ENCODE assay signal across 32 cellular contexts in the genomic region with DNA sequence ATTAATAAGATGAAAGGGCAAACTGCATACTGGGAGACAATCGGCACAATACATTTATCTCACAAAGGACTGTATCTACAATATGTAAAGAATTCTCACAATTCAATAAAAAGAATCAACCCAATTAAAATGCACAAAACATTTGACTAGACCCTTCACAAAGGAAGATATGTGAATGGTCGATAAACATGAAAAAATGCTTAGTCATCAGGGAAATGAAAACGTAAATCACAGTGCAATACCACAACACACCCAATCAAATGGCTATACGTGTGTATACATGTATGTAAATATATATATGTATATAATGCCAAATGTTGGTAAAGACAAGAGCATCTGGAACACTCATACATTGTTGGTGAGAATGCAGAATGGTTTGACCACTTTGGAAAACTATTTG.
"Had no signal": no experiment of that assay in that cellular context is flagged by ENCODE, and none has a peak within 500 bp of the region (broad histone marks: within the 10 kb centered on the region; RNA-seq: fewer than 3 reads in every experiment).

No MANE protein-coding gene starts in this region.

- H3K4me3 ChIP-seq: adrenal gland, body of pancreas, colonic mucosa, esophagus squamous epithelium, gastroesophageal sphincter, heart right ventricle, hepatocyte had no signal

- H3K4me3 Mint-ChIP-seq: activated CD4-positive, alpha-beta memory T cell treated with anti-CD3 and anti-CD28 coated beads for 36 hours; activated CD4-positive, alpha-beta T cell treated with anti-CD3 and anti-CD28 coated beads for 36 hours; activated CD4-positive, alpha-beta T cell treated with anti-CD3 and anti-CD28 coated beads, Interleukin-2, amount 10 ng/mL, durations not matched to agents 24 days and 14 days; activated CD8-positive, alpha-beta memory T cell treated with anti-CD3 and anti-CD28 coated beads, Interleukin-2, amount 10 ng/mL, durations not matched to agents 7 days and 5 days; activated CD8-positive, alpha-beta T cell treated with anti-CD3 and anti-CD28 coated beads, Interleukin-2, amount 10 ng/mL, durations not matched to agents 7 days and 5 days; activated naive CD4-positive, alpha-beta T cell treated with anti-CD3 and anti-CD28 coated beads for 36 hours; activated naive CD4-positive, alpha-beta T cell treated with anti-CD3 and anti-CD28 coated beads, Interleukin-2, amount 50 U/mL, for 24 hours; activated naive CD8-positive, alpha-beta T cell treated with anti-CD3 and anti-CD28 coated beads for 36 hours; activated naive CD8-positive, alpha-beta T cell treated with anti-CD3 and anti-CD28 coated beads, Interleukin-2, amount 50 U/mL, for 24 hours; activated T-helper 1 cell treated with anti-CD3 and anti-CD28 coated beads, Interleukin-12 subunit alpha, Interleukin-12 subunit beta, Interleukin-2, Interleukin-4 antibody, amounts not matched to agents 30 ng/mL and 10 ng/mL and 1 ng/mL, durations not matched to agents 14 hours and 24 hours and 36 hours had no signal

- H3K27me3 Mint-ChIP-seq: activated CD4-positive, alpha-beta memory T cell treated with anti-CD3 and anti-CD28 coated beads for 36 hours; activated CD4-positive, alpha-beta T cell treated with anti-CD3 and anti-CD28 coated beads for 36 hours; activated naive CD4-positive, alpha-beta T cell treated with anti-CD3 and anti-CD28 coated beads, Interleukin-2, amount 50 U/mL, for 24 hours had no signal

- H3K36me3 Mint-ChIP-seq: activated CD4-positive, alpha-beta memory T cell treated with anti-CD3 and anti-CD28 coated beads for 36 hours; activated naive CD8-positive, alpha-beta T cell treated with anti-CD3 and anti-CD28 coated beads for 36 hours had no signal

- H3K9me3 Mint-ChIP-seq: activated CD4-positive, alpha-beta T cell treated with anti-CD3 and anti-CD28 coated beads, Interleukin-2, amount 10 ng/mL, durations not matched to agents 24 days and 14 days; activated naive CD8-positive, alpha-beta T cell treated with anti-CD3 and anti-CD28 coated beads, Interleukin-2, amount 50 U/mL, for 24 hours; activated T-helper 1 cell treated with anti-CD3 and anti-CD28 coated beads, Interleukin-12 subunit alpha, Interleukin-12 subunit beta, Interleukin-2, Interleukin-4 antibody, amounts not matched to agents 30 ng/mL and 10 ng/mL and 1 ng/mL, durations not matched to agents 14 hours and 24 hours and 36 hours; activated T-helper 2 cell treated with anti-CD3 and anti-CD28 coated beads, Interferon-gamma antibody, Interleukin-2, Interleukin-4, amounts not matched to agents 10 μg/mL and 5 μg/mL and 100 μg/mL, durations not matched to agents 14 hours and 24 hours and 36 hours had no signal

- H3K4me2 ChIP-seq: hepatocyte had no signal

- H3K27ac ChIP-seq: adrenal gland, body of pancreas, colonic mucosa, epithelial cell of prostate, hepatocyte had no signal

- H3K36me3 ChIP-seq: adrenal gland, colonic mucosa, esophagus squamous epithelium, gastroesophageal sphincter, heart right ventricle had no signal

- H3K4me1 ChIP-seq: colonic mucosa had no signal

- H3K27ac Mint-ChIP-seq: activated CD4-positive, alpha-beta memory T cell treated with anti-CD3 and anti-CD28 coated beads for 36 hours; activated CD4-positive, alpha-beta T cell treated with anti-CD3 and anti-CD28 coated beads for 36 hours; activated CD4-positive, alpha-beta T cell treated with anti-CD3 and anti-CD28 coated beads, Interleukin-2, amount 10 ng/mL, durations not matched to agents 24 days and 14 days; activated CD8-positive, alpha-beta memory T cell treated with anti-CD3 and anti-CD28 coated beads, Interleukin-2, amount 10 ng/mL, durations not matched to agents 7 days and 5 days; activated CD8-positive, alpha-beta T cell treated with anti-CD3 and anti-CD28 coated beads, Interleukin-2, amount 10 ng/mL, durations not matched to agents 7 days and 5 days; activated naive CD4-positive, alpha-beta T cell treated with anti-CD3 and anti-CD28 coated beads for 36 hours; activated naive CD4-positive, alpha-beta T cell treated with anti-CD3 and anti-CD28 coated beads, Interleukin-2, amount 50 U/mL, for 24 hours; activated naive CD8-positive, alpha-beta T cell treated with anti-CD3 and anti-CD28 coated beads for 36 hours; activated naive CD8-positive, alpha-beta T cell treated with anti-CD3 and anti-CD28 coated beads, Interleukin-2, amount 50 U/mL, for 24 hours; activated T-helper 1 cell treated with anti-CD3 and anti-CD28 coated beads, Interleukin-12 subunit alpha, Interleukin-12 subunit beta, Interleukin-2, Interleukin-4 antibody, amounts not matched to agents 30 ng/mL and 10 ng/mL and 1 ng/mL, durations not matched to agents 14 hours and 24 hours and 36 hours; activated T-helper 2 cell treated with anti-CD3 and anti-CD28 coated beads, Interferon-gamma antibody, Interleukin-2, Interleukin-4, amounts not matched to agents 10 μg/mL and 5 μg/mL and 100 μg/mL, durations not matched to agents 14 hours and 24 hours and 36 hours had no signal

- H3K27me3 ChIP-seq: adrenal gland, body of pancreas, colonic mucosa, esophagus squamous epithelium, gastroesophageal sphincter, heart right ventricle, hepatocyte had no signal

- ATAC-seq: activated CD4-positive, alpha-beta T cell treated with anti-CD3 and anti-CD28 coated beads for 36 hours; activated CD8-positive, alpha-beta memory T cell treated with anti-CD3 and anti-CD28 coated beads, Interleukin-2, amount 10 ng/mL, durations not matched to agents 7 days and 5 days; activated CD8-positive, alpha-beta T cell treated with anti-CD3 and anti-CD28 coated beads, Interleukin-2, amount 10 ng/mL, durations not matched to agents 7 days and 5 days; activated naive CD8-positive, alpha-beta T cell treated with anti-CD3 and anti-CD28 coated beads, Interleukin-2, amount 50 U/mL, for 24 hours; body of pancreas; gastroesophageal sphincter; heart right ventricle had no signal

- H3K9me3 ChIP-seq: adrenal gland, body of pancreas, colonic mucosa, esophagus squamous epithelium, gastroesophageal sphincter had no signal

- FAIRE-seq: endometrium, endothelial cell of umbilical vein had no signal

- H2AFZ ChIP-seq: hepatocyte had no signal

- H3K79me2 ChIP-seq: hepatocyte had no signal

- DNase-seq: activated CD4-positive, alpha-beta memory T cell treated with anti-CD3 and anti-CD28 coated beads for 36 hours; activated CD4-positive, alpha-beta T cell treated with anti-CD3 and anti-CD28 coated beads for 36 hours; activated CD4-positive, alpha-beta T cell treated with anti-CD3 and anti-CD28 coated beads, Interleukin-2, amount 10 ng/mL, durations not matched to agents 24 days and 14 days; activated CD4-positive, CD25-positive, alpha-beta regulatory T cell; activated CD4-positive, CD25-positive, alpha-beta regulatory T cell treated with anti-CD3 and anti-CD28 coated beads, Interleukin-2, amount 50 U/mL, for 72 hours; activated CD8-positive, alpha-beta memory T cell treated with anti-CD3 and anti-CD28 coated beads, Interleukin-2, amount 10 ng/mL, durations not matched to agents 7 days and 5 days; activated CD8-positive, alpha-beta memory T cell treated with anti-CD3 and anti-CD28 coated beads, Interleukin-2, amount 50 U/mL, for 4 hours; activated CD8-positive, alpha-beta T cell treated with anti-CD3 and anti-CD28 coated beads, Interleukin-2, amount 10 ng/mL, durations not matched to agents 7 days and 5 days; activated effector memory CD4-positive, alpha-beta T cell treated with anti-CD3 and anti-CD28 coated beads, Interleukin-2, amount 50 U/mL, for 16 hours; activated naive CD4-positive, alpha-beta T cell treated with anti-CD3 and anti-CD28 coated beads for 36 hours; activated naive CD8-positive, alpha-beta T cell treated with anti-CD3 and anti-CD28 coated beads for 36 hours; activated naive CD8-positive, alpha-beta T cell treated with anti-CD3 and anti-CD28 coated beads, Interleukin-2, amount 50 U/mL, for 24 hours; activated T-cell treated with anti-CD3 and anti-CD28 coated beads, Interleukin-2, amount 50 U/mL, for 1 hour; activated T-cell treated with anti-CD3 and anti-CD28 coated beads, Interleukin-2, amount 50 U/mL, for 48 hours; adrenal gland; amygdala; aorta; body of pancreas; caudate nucleus; colonic mucosa; effector CD8-positive, alpha-beta T cell; esophagus squamous epithelium; foreskin melanocyte; heart right ventricle had no signal
